22 cellular contexts compared by ENCODE assay signal in genomic region chr2:233088598-233089345, GRCh38. TPM values are rescaled to one million over a fixed set of nuclear protein-coding genes. Genes with fewer than 3 reads are reported as not detected.
DNase-seq lines count a peak whose midpoint lies in the region; ATAC-seq, FAIRE-seq and TF ChIP-seq lines count a peak whose summit lies in the region.
"Had no signal": no experiment of that assay in that cellular context is flagged by ENCODE, and none has a peak within 500 bp of the region (broad histone marks: within the 10 kb centered on the region; RNA-seq: fewer than 3 reads in every experiment).

No MANE protein-coding gene starts in this region.

- H3K27ac Mint-ChIP-seq in WTC11, result peak overlapping the region; percentile 9; the same call in 1 of the 2 replicates
- H3K27ac Mint-ChIP-seq in stimulated activated effector memory CD8-positive, alpha-beta T cell treated with anti-CD3 and anti-CD28 coated beads, Interleukin-12 subunit alpha, Interleukin-12 subunit beta, amount 100 ng/mL, for 72 hours, result peak overlapping the region; percentile 91
- H3K27ac Mint-ChIP-seq in progenitor cell of endocrine pancreas, result no peak overlapping the region

- H3K27me3 ChIP-seq in DOHH2 (ENCODE audit: control insufficient read depth, low read length), result no peaks in the 10 kb centered on the region

- no peak overlapping the region for H3K4me3 Mint-ChIP-seq in WTC11
- peak overlapping the region; percentile 67 for H3K4me3 Mint-ChIP-seq in stimulated activated effector memory CD8-positive, alpha-beta T cell treated with anti-CD3 and anti-CD28 coated beads, Interleukin-12 subunit alpha, Interleukin-12 subunit beta, amount 100 ng/mL, for 72 hours
- no peak overlapping the region for H3K4me3 Mint-ChIP-seq in progenitor cell of endocrine pancreas (ENCODE audit: low read depth)
- H3K4me3 Mint-ChIP-seq: activated CD4-positive, alpha-beta memory T cell treated with anti-CD3 and anti-CD28 coated beads for 36 hours had no signal

- H3F3A ChIP-seq in DOHH2 (ENCODE audit: control insufficient read depth, insufficient read depth), result peaks cover 36% of the 10 kb centered on the region

- no peaks in the 10 kb centered on the region for H3K9me2 ChIP-seq in DOHH2 (replicated peaks; ENCODE audit: control insufficient read depth, low read length)
- H3K9me2 ChIP-seq: SK-N-SH had no signal

- H3K9ac ChIP-seq in kidney (ENCODE audit: low read length in 2 of 2), result no peak overlapping the region
- H3K9ac ChIP-seq: parathyroid adenoma, SK-N-SH had no signal

- no peaks in the 10 kb centered on the region for H3K9me3 Mint-ChIP-seq in WTC11
- H3K9me3 Mint-ChIP-seq in stimulated activated effector memory CD8-positive, alpha-beta T cell treated with anti-CD3 and anti-CD28 coated beads, Interleukin-12 subunit alpha, Interleukin-12 subunit beta, amount 100 ng/mL, for 72 hours, result no peaks in the 10 kb centered on the region
- no peaks in the 10 kb centered on the region for H3K9me3 Mint-ChIP-seq in progenitor cell of endocrine pancreas (ENCODE audit: low read depth)
- H3K9me3 Mint-ChIP-seq: activated CD4-positive, alpha-beta memory T cell treated with anti-CD3 and anti-CD28 coated beads for 36 hours had no signal

- H3K4me1 ChIP-seq in DOHH2 (ENCODE audit: control insufficient read depth, low read length) (peaks cover 80% of the 10 kb centered on the region), kidney (ENCODE audit: control insufficient read depth in 1 of 2, insufficient read depth in 1 of 2, low read depth in 1 of 2, low read length in 2 of 2) (peaks cover 4% of the 10 kb centered on the region in 2 donors)
- H3K4me1 ChIP-seq: parathyroid adenoma, tibial artery had no signal

- no peak for DNase-seq in WTC11 (ENCODE audit: low spot score)
- DNase-seq in kidney, result peak; percentile 57
- no peak for DNase-seq in stimulated activated effector memory CD8-positive, alpha-beta T cell treated with anti-CD3 and anti-CD28 coated beads, Interleukin-12 subunit alpha, Interleukin-12 subunit beta, amount 100 ng/mL, for 72 hours (ENCODE audit: low spot score in 2 of 2)
- no peak for DNase-seq in progenitor cell of endocrine pancreas (ENCODE audit: low spot score, unreplicated experiment)
- no peak for DNase-seq in hippocampal formation (lab: John Stamatoyannopoulos, UW)
- DNase-seq in Right ventricle myocardium inferior (ENCODE audit: missing footprints), result no peak
- DNase-seq: activated CD4-positive, alpha-beta memory T cell treated with anti-CD3 and anti-CD28 coated beads for 36 hours; activated gamma-delta T cell treated with Interleukin-2 at 50 U/mL for 16 hours; DMS53; left colon; NCI-H1105 treated with DMSO at 0.1 percent for 48 hours; NCI-H69; PC-3; SK-N-SH had no signal

- H3K4me1 Mint-ChIP-seq in WTC11 (peaks cover 14% of the 10 kb centered on the region), progenitor cell of endocrine pancreas (ENCODE audit: low read depth) (no peaks in the 10 kb centered on the region)
- peaks cover 76% of the 10 kb centered on the region for H3K4me1 Mint-ChIP-seq in stimulated activated effector memory CD8-positive, alpha-beta T cell treated with anti-CD3 and anti-CD28 coated beads, Interleukin-12 subunit alpha, Interleukin-12 subunit beta, amount 100 ng/mL, for 72 hours

- intact Hi-C loops in kidney (cut with DNase I), result no loop called here
- intact Hi-C loops in Right ventricle myocardium inferior (cut with DNase I), result no loop called here

- H4K20me1 ChIP-seq in DOHH2 (ENCODE audit: control insufficient read depth, insufficient read depth, low read depth, low read length), result no peaks in the 10 kb centered on the region

- H3K27me3 Mint-ChIP-seq in WTC11 (ENCODE audit: low read depth), result no peaks in the 10 kb centered on the region
- H3K27me3 Mint-ChIP-seq in progenitor cell of endocrine pancreas, result peaks cover 10% of the 10 kb centered on the region
- H3K27me3 Mint-ChIP-seq: activated CD4-positive, alpha-beta memory T cell treated with anti-CD3 and anti-CD28 coated beads for 36 hours had no signal

- 0 out of 2 replicates have a peak overlapping the region, but pooled peaks have one; percentile 84 for H3K4me2 ChIP-seq in DOHH2 (ENCODE audit: low read length)
- H3K4me2 ChIP-seq: SK-N-SH had no signal

- no peak for ATAC-seq in WTC11
- no peak for ATAC-seq in stimulated activated effector memory CD8-positive, alpha-beta T cell treated with anti-CD3 and anti-CD28 coated beads, Interleukin-12 subunit alpha, Interleukin-12 subunit beta, amount 100 ng/mL, for 72 hours
- no peak for ATAC-seq in Right ventricle myocardium inferior
- ATAC-seq: HCT116, left colon, PC-3 had no signal

- H3K36me3 Mint-ChIP-seq in WTC11 (no peaks in the 10 kb centered on the region), progenitor cell of endocrine pancreas (ENCODE audit: insufficient read depth) (no peaks in the 10 kb centered on the region)
- peaks cover 72% of the 10 kb centered on the region for H3K36me3 Mint-ChIP-seq in stimulated activated effector memory CD8-positive, alpha-beta T cell treated with anti-CD3 and anti-CD28 coated beads, Interleukin-12 subunit alpha, Interleukin-12 subunit beta, amount 100 ng/mL, for 72 hours

- peaks cover 72% of the 10 kb centered on the region for H3K79me2 ChIP-seq in DOHH2 (ENCODE audit: control insufficient read depth, low read length)
- H3K79me2 ChIP-seq: parathyroid adenoma had no signal

- H3K4me3 ChIP-seq in DOHH2 (ENCODE audit: low read length) (no peak overlapping the region), kidney (ENCODE audit: low read length in 2 of 2) (no peak overlapping the region)
- H3K4me3 ChIP-seq: tibial artery had no signal

- no peak for FAIRE-seq in kidney (lab: Jason Lieb, UNC)
- FAIRE-seq: colon, frontal cortex had no signal

- H3K36me3 ChIP-seq in DOHH2 (ENCODE audit: control insufficient read depth, low read length) (peaks cover 58% of the 10 kb centered on the region), kidney (ENCODE audit: control insufficient read depth in 1 of 2, insufficient read depth in 2 of 2, low read length in 2 of 2) (no peaks in the 10 kb centered on the region)
- H3K36me3 ChIP-seq: tibial artery had no signal

- CTCF ChIA-PET in WTC11 (lab: Charles Lee), result interaction anchor here (1.2 kb wide), 1 partner anchor 163 kb away, joined by 3 read pairs; the partner anchor contains the start of gene ATG16L1

- H3K27ac ChIP-seq in DOHH2 (ENCODE audit: low read depth, low read length) (no peak overlapping the region; the same call in 1 of the 2 replicates), kidney (ENCODE audit: low read depth in 2 of 2, low read length in 2 of 2) (no peak overlapping the region)
- H3K27ac ChIP-seq: epithelial cell of prostate, parathyroid adenoma, tibial artery had no signal

- H3K9me3 ChIP-seq in DOHH2 (ENCODE audit: control insufficient read depth, insufficient read depth, low read length), result no peaks in the 10 kb centered on the region
- no peaks in the 10 kb centered on the region for H3K9me3 ChIP-seq in kidney (ENCODE audit: control insufficient read depth in 1 of 2, low read length in 2 of 2)
- H3K9me3 ChIP-seq: SK-N-SH, tibial artery had no signal

- POLR2A ChIA-PET in WTC11 (lab: Charles Lee), result no interaction called here

- TF ChIP-seq CTCF in DOHH2 (IDR thresholded peaks at IDR 0.05; ENCODE audit: low read depth, low read length, poor library complexity, severe bottlenecking), result no peak
- TF ChIP-seq CTCF in WTC11 (IDR thresholded peaks at IDR 0.05), result no peak
- no peak for TF ChIP-seq CTCF in kidney (IDR thresholded peaks at IDR 0.05; ENCODE audit: borderline replicate concordance, extremely low read depth, insufficient read depth)
- no peak for TF ChIP-seq CTCF in progenitor cell of endocrine pancreas (IDR thresholded peaks at IDR 0.05; ENCODE audit: unreplicated experiment)

TF ChIP-seq in WTC11, 78 proteins besides CTCF, POLR2A, EP300 and RAD21:
- no peak for TF ChIP-seq TEAD1 (CRISPR knock-in tag; IDR thresholded peaks at IDR 0.05)
- no peak for TF ChIP-seq MXD4 (CRISPR knock-in tag; IDR thresholded peaks at IDR 0.05; ENCODE audit: borderline replicate concordance)
- no peak for TF ChIP-seq ATF6 (CRISPR knock-in tag; IDR thresholded peaks at IDR 0.05)

RNA-seq across cellular contexts. Expression of gene INPP5D, which starts 28.6 kb away (rescaled TPM):
- 17.2 to 23.7 TPM (median 22.3 TPM) in 3 replicates for total RNA-seq in WTC11 (2021)
- total RNA-seq in kidney, result 29.6 TPM
- polyA plus RNA-seq in kidney (ENCODE audit: insufficient read depth, low read depth, low replicate concordance), result 2.6 TPM
- total RNA-seq in progenitor cell of endocrine pancreas, result 5.3 and 9.0 TPM in 2 replicates
- total RNA-seq in Right ventricle myocardium inferior, result 5.2 TPM

RNA-seq across cellular contexts. Expression of gene NEU2, which starts 56.3 kb away (rescaled TPM):
- total RNA-seq in WTC11 (2021) (not detected in 3 replicates), kidney (not detected), progenitor cell of endocrine pancreas (not detected in 2 replicates), Right ventricle myocardium inferior (not detected)
- polyA plus RNA-seq in kidney (ENCODE audit: insufficient read depth, low read depth, low replicate concordance), result not detected
- total RNA-seq: activated CD4-positive, alpha-beta memory T cell treated with anti-CD3 and anti-CD28 coated beads for 36 hours; frontal cortex; left colon; LHCN-M2 had no signal
- polyA plus RNA-seq: SK-N-SH had no signal
